In genomic region chr10:91556691-91557529, GRCh38 we compare ENCODE assay signal across 16 cellular contexts.
A peak's percentile ranks its signal among the peaks of the same experiment; 100 is the strongest.
DNase-seq lines count a peak whose midpoint lies in the region; TF ChIP-seq lines count a peak whose summit lies in the region.
"Had no signal": no experiment of that assay in that cellular context is flagged by ENCODE, and none has a peak within 500 bp of the region (broad histone marks: within the 10 kb centered on the region; RNA-seq: fewer than 3 reads in every experiment).

No MANE protein-coding gene starts in this region.

- no peaks in the 10 kb centered on the region for H3K9me3 Mint-ChIP-seq in activated T-helper 2 cell treated with anti-CD3 and anti-CD28 coated beads, Interferon-gamma antibody, Interleukin-2, Interleukin-4, amounts not matched to agents 10 μg/mL and 5 μg/mL and 100 μg/mL, durations not matched to agents 14 hours and 24 hours and 36 hours

- no peaks in the 10 kb centered on the region for H3K9me3 ChIP-seq in colonic mucosa
- H3K9me3 ChIP-seq: esophagus squamous epithelium, upper lobe of left lung had no signal

- intact Hi-C loops in colonic mucosa (cut with DNase I) = loop anchor here (10.0 kb wide), 1 partner anchor 172 kb away; no protein-coding TSS in a partner anchor
- intact Hi-C loops in activated T-helper 2 cell treated with anti-CD3 and anti-CD28 coated beads, Interferon-gamma antibody, Interleukin-2, Interleukin-4, amounts not matched to agents 10 μg/mL and 5 μg/mL and 100 μg/mL, durations not matched to agents 14 hours and 24 hours and 36 hours (cut with micrococcal nuclease) = no loop called here

- H3K4me3 Mint-ChIP-seq in activated T-helper 2 cell treated with anti-CD3 and anti-CD28 coated beads, Interferon-gamma antibody, Interleukin-2, Interleukin-4, amounts not matched to agents 10 μg/mL and 5 μg/mL and 100 μg/mL, durations not matched to agents 14 hours and 24 hours and 36 hours (ENCODE audit: low read depth) = no peak overlapping the region
- H3K4me3 Mint-ChIP-seq: memory B cell had no signal

- no peaks in the 10 kb centered on the region for H3K4me1 Mint-ChIP-seq in activated T-helper 2 cell treated with anti-CD3 and anti-CD28 coated beads, Interferon-gamma antibody, Interleukin-2, Interleukin-4, amounts not matched to agents 10 μg/mL and 5 μg/mL and 100 μg/mL, durations not matched to agents 14 hours and 24 hours and 36 hours (ENCODE audit: low read depth)
- H3K4me1 Mint-ChIP-seq: memory B cell had no signal

- no peaks in the 10 kb centered on the region for H3K27me3 ChIP-seq in colonic mucosa
- H3K27me3 ChIP-seq: esophagus squamous epithelium, upper lobe of left lung had no signal

- DNase-seq in NB4 (ENCODE audit: low read depth) (peak; percentile 21), colonic mucosa (peak; percentile 37), mucosa of gallbladder (ENCODE audit: low spot score) (peak; percentile 86), iPS-NIHi7 (ENCODE audit: extremely low spot score) (no peak), NCI-H526 (lab: John Stamatoyannopoulos, UW) (no peak), cerebellar nuclear complex (lab: John Stamatoyannopoulos, UW) (no peak)
- no peak for DNase-seq in activated T-helper 2 cell treated with anti-CD3 and anti-CD28 coated beads, Interferon-gamma antibody, Interleukin-2, Interleukin-4, amounts not matched to agents 10 μg/mL and 5 μg/mL and 100 μg/mL, durations not matched to agents 14 hours and 24 hours and 36 hours (ENCODE audit: low spot score)
- DNase-seq: esophagus squamous epithelium; NCI-H1105 treated with DMSO at 0.1 percent for 48 hours; SHP77; stimulated activated CD8-positive, alpha-beta memory T cell treated with anti-CD3 and anti-CD28 coated beads, Interleukin-4, amount 100 ng/mL, for 48 hours had no signal

- no peak overlapping the region for H3K27ac Mint-ChIP-seq in activated T-helper 2 cell treated with anti-CD3 and anti-CD28 coated beads, Interferon-gamma antibody, Interleukin-2, Interleukin-4, amounts not matched to agents 10 μg/mL and 5 μg/mL and 100 μg/mL, durations not matched to agents 14 hours and 24 hours and 36 hours
- H3K27ac Mint-ChIP-seq: activated naive CD4-positive, alpha-beta T cell treated with anti-CD3 and anti-CD28 coated beads, Interleukin-2, amount 50 U/mL, for 72 hours; memory B cell had no signal

- H3K27ac ChIP-seq in 22Rv1 (peak overlapping the region; percentile 96), colonic mucosa (peak overlapping the region; percentile 6)
- H3K27ac ChIP-seq: parathyroid adenoma had no signal

- H3K4me3 ChIP-seq in NB4 (ENCODE audit: low read depth, low read length) = no peak overlapping the region
- no peak overlapping the region for H3K4me3 ChIP-seq in colonic mucosa
- H3K4me3 ChIP-seq: esophagus squamous epithelium, upper lobe of left lung had no signal

- TF ChIP-seq CTCF in 22Rv1 (IDR thresholded peaks at IDR 0.05) = no peak
- no peak for TF ChIP-seq CTCF in NB4 (IDR thresholded peaks at IDR 0.05; ENCODE audit: low read depth, low read length)
- no peak for TF ChIP-seq CTCF in colonic mucosa (IDR thresholded peaks at IDR 0.05)

- peaks cover 1% of the 10 kb centered on the region for H3K27me3 Mint-ChIP-seq in activated T-helper 2 cell treated with anti-CD3 and anti-CD28 coated beads, Interferon-gamma antibody, Interleukin-2, Interleukin-4, amounts not matched to agents 10 μg/mL and 5 μg/mL and 100 μg/mL, durations not matched to agents 14 hours and 24 hours and 36 hours (ENCODE audit: low read depth)

- peaks cover 5% of the 10 kb centered on the region for H3K4me1 ChIP-seq in colonic mucosa
- H3K4me1 ChIP-seq: parathyroid adenoma, upper lobe of left lung had no signal

- no peaks in the 10 kb centered on the region for H3K36me3 ChIP-seq in colonic mucosa
- H3K36me3 ChIP-seq: esophagus squamous epithelium, upper lobe of left lung had no signal

- H3K36me3 Mint-ChIP-seq in activated T-helper 2 cell treated with anti-CD3 and anti-CD28 coated beads, Interferon-gamma antibody, Interleukin-2, Interleukin-4, amounts not matched to agents 10 μg/mL and 5 μg/mL and 100 μg/mL, durations not matched to agents 14 hours and 24 hours and 36 hours (ENCODE audit: low read depth) = no peaks in the 10 kb centered on the region
- H3K36me3 Mint-ChIP-seq: activated naive CD4-positive, alpha-beta T cell treated with anti-CD3 and anti-CD28 coated beads, Interleukin-2, amount 50 U/mL, for 72 hours had no signal

- TF ChIP-seq POLR2A in NB4 (IDR thresholded peaks at IDR 0.05; ENCODE audit: extremely low read depth, insufficient read length) = no peak

- H3K9ac ChIP-seq in colonic mucosa (ENCODE audit: low read depth in 2 of 2, low read length in 2 of 2) = no peak overlapping the region
- H3K9ac ChIP-seq: parathyroid adenoma had no signal

Comparison
In these comparisons a context has a peak if more than half of its experiments do, and no peak if none do; other contexts are left out.
1. DNase-seq: peak in NB4 (single experiment), colonic mucosa (single experiment) and mucosa of gallbladder (single experiment); none in iPS-NIHi7 (single experiment), NCI-H526 (0 of 2), activated T-helper 2 cell treated with anti-CD3 and anti-CD28 coated beads, Interferon-gamma antibody, Interleukin-2, Interleukin-4, amounts not matched to agents 10 μg/mL and 5 μg/mL and 100 μg/mL, durations not matched to agents 14 hours and 24 hours and 36 hours (single experiment) and cerebellar nuclear complex (0 of 2).